1 cellular context compared by ENCODE assay signal in genomic region chr3:44468572-44469520, GRCh38.
TF ChIP-seq lines count a peak whose summit lies in the region.

No MANE protein-coding gene starts in this region.

TF ChIP-seq in K562, 482 proteins besides CTCF, POLR2A, EP300 and RAD21 (continued from another document and continues in another):
- TF ChIP-seq BRD9 (IDR thresholded peaks at IDR 0.05; ENCODE audit: low read depth, partially characterized antibody) (no peak), THRB (CRISPR knock-in tag; conservative IDR thresholded peaks at IDR 0.05) (no peak), NCOA6 (IDR thresholded peaks at IDR 0.05) (no peak), ZFP1 (CRISPR knock-in tag; IDR thresholded peaks at IDR 0.05) (no peak), ZNF780A (CRISPR knock-in tag; IDR thresholded peaks at IDR 0.05) (no peak), CEBPZ (IDR thresholded peaks at IDR 0.05; ENCODE audit: borderline replicate concordance, low read depth, low read length) (no peak), ZNF507 (tag; conservative IDR thresholded peaks at IDR 0.05) (no peak), ELK1 (CRISPR knock-in tag; IDR thresholded peaks at IDR 0.05) (no peak), FOXA3 (CRISPR knock-in tag; conservative IDR thresholded peaks at IDR 0.05 in 1 of 2, IDR thresholded peaks at IDR 0.05 in 1 of 2) (peak in 1 of 2 experiments; percentile 48; a peak in 1 of 4 replicates), TAL1 (IDR thresholded peaks at IDR 0.05) (no peak), KLF10 (CRISPR knock-in tag; IDR thresholded peaks at IDR 0.05) (no peak), STAG1 (CRISPR knock-in tag; IDR thresholded peaks at IDR 0.05; ENCODE audit: borderline replicate concordance) (no peak), SIN3B (IDR thresholded peaks at IDR 0.05; ENCODE audit: low read depth) (no peak), TAF9B (IDR thresholded peaks at IDR 0.05; ENCODE audit: partially characterized antibody) (peak; percentile 50), PREB (CRISPR knock-in tag; IDR thresholded peaks at IDR 0.05) (no peak), ZNF174 (CRISPR knock-in tag; IDR thresholded peaks at IDR 0.05) (no peak), DLX4 (CRISPR knock-in tag; IDR thresholded peaks at IDR 0.05) (no peak), DPF2 (IDR thresholded peaks at IDR 0.05) (peak; percentile 71; the same call in 1 of the 2 replicates), IFI16 (CRISPR knock-in tag; IDR thresholded peaks at IDR 0.05) (no peak), HEY1 (CRISPR knock-in tag; IDR thresholded peaks at IDR 0.05; ENCODE audit: borderline replicate concordance) (no peak), ARNT (IDR thresholded peaks at IDR 0.05) (no peak; a peak in 1 of 4 replicates), RAD51 (IDR thresholded peaks at IDR 0.05; ENCODE audit: borderline replicate concordance, low read depth) (no peak), IRF2 (CRISPR knock-in tag; IDR thresholded peaks at IDR 0.05) (no peak), NFRKB (IDR thresholded peaks at IDR 0.05; ENCODE audit: low read depth) (0 out of 2 replicates have a peak, but pooled peaks have one; percentile 25), ZBTB26 (CRISPR knock-in tag; IDR thresholded peaks at IDR 0.05) (no peak), RBM22 (IDR thresholded peaks at IDR 0.05; ENCODE audit: low read depth, low read length, poor library complexity, severe bottlenecking) (no peak), E2F8 (IDR thresholded peaks at IDR 0.05; ENCODE audit: low read depth, partially characterized antibody) (no peak), ZNF592 (IDR thresholded peaks at IDR 0.05) (peak; percentile 42; the same call in 1 of the 2 replicates), HOXB6 (CRISPR knock-in tag; IDR thresholded peaks at IDR 0.05; ENCODE audit: borderline replicate concordance) (no peak), SP1 (CRISPR knock-in tag; IDR thresholded peaks at IDR 0.05) (no peak), MAFF (IDR thresholded peaks at IDR 0.05; ENCODE audit: low read length) (peak; percentile 85), GTF2E2 (tag; IDR thresholded peaks at IDR 0.05) (no peak), ZBTB7A (IDR thresholded peaks at IDR 0.05; ENCODE audit: borderline replicate concordance, control insufficient read depth, low read depth, low read length) (no peak), MTA2 (IDR thresholded peaks at IDR 0.05; ENCODE audit: low read depth) (no peak), ZNF76 (CRISPR knock-in tag; IDR thresholded peaks at IDR 0.05; ENCODE audit: borderline replicate concordance) (no peak), ARID2 (IDR thresholded peaks at IDR 0.05) (no peak), ZNF740 (CRISPR knock-in tag; IDR thresholded peaks at IDR 0.05) (no peak), ZNF740 (tag; IDR thresholded peaks at IDR 0.05) (no peak; a peak in 1 of 4 replicates), C11orf30 (IDR thresholded peaks at IDR 0.05; ENCODE audit: low read depth) (peak; percentile 96), NFE2L1 (tag; IDR thresholded peaks at IDR 0.05; ENCODE audit: borderline replicate concordance, low read depth) (no peak), ZNF143 (CRISPR knock-in tag; IDR thresholded peaks at IDR 0.05) (no peak), BCOR (IDR thresholded peaks at IDR 0.05) (no peak), ZNF311 (CRISPR knock-in tag; IDR thresholded peaks at IDR 0.05) (no peak), ZNF766 (CRISPR knock-in tag; conservative IDR thresholded peaks at IDR 0.05) (no peak; the same call in 1 of the 2 replicates), ZNF263 (CRISPR knock-in tag; IDR thresholded peaks at IDR 0.05; ENCODE audit: borderline replicate concordance) (no peak), SMARCC2 (IDR thresholded peaks at IDR 0.05; ENCODE audit: low read depth) (0 out of 2 replicates have a peak, but pooled peaks have one; percentile 14), ZNF133 (CRISPR knock-in tag; IDR thresholded peaks at IDR 0.05) (no peak), TFAP4 (CRISPR knock-in tag; IDR thresholded peaks at IDR 0.05; ENCODE audit: borderline replicate concordance) (peak; percentile 76), PHF20 (IDR thresholded peaks at IDR 0.05; ENCODE audit: partially characterized antibody) (no peak)
